29 cellular contexts compared by ENCODE assay signal in genomic region chr4:152734699-152735050, GRCh38. TPM values are rescaled to one million over a fixed set of nuclear protein-coding genes. Genes with fewer than 3 reads are reported as not detected.
A peak's percentile ranks its signal among the peaks of the same experiment; 100 is the strongest.
DNase-seq lines count a peak whose midpoint lies in the region; ATAC-seq and TF ChIP-seq lines count a peak whose summit lies in the region.
"Had no signal": no experiment of that assay in that cellular context is flagged by ENCODE, and none has a peak within 500 bp of the region (broad histone marks: within the 10 kb centered on the region; RNA-seq: fewer than 3 reads in every experiment).

No MANE protein-coding gene starts in this region.

- H3K4me3 Mint-ChIP-seq in MCF 10A (ENCODE audit: unreplicated experiment): no peak overlapping the region
- H3K4me3 Mint-ChIP-seq: activated CD8-positive, alpha-beta T cell treated with anti-CD3 and anti-CD28 coated beads for 36 hours; activated naive CD8-positive, alpha-beta T cell treated with anti-CD3 and anti-CD28 coated beads, Interleukin-2, amount 10 ng/mL, durations not matched to agents 7 days and 5 days; effector memory CD8-positive, alpha-beta T cell; neural progenitor cell had no signal

- no peak overlapping the region for H3K27ac Mint-ChIP-seq in MCF 10A (ENCODE audit: low read depth, unreplicated experiment)
- H3K27ac Mint-ChIP-seq: activated CD8-positive, alpha-beta T cell treated with anti-CD3 and anti-CD28 coated beads for 36 hours; activated naive CD8-positive, alpha-beta T cell treated with anti-CD3 and anti-CD28 coated beads, Interleukin-2, amount 10 ng/mL, durations not matched to agents 7 days and 5 days; effector memory CD8-positive, alpha-beta T cell; neural progenitor cell had no signal

- H3K4me1 Mint-ChIP-seq in MCF 10A (ENCODE audit: insufficient read depth, unreplicated experiment): peaks cover 10% of the 10 kb centered on the region

- H3K79me2 ChIP-seq in mammary epithelial cell (ENCODE audit: insufficient read depth, low read length) (no peaks in the 10 kb centered on the region), OCI-LY3 (ENCODE audit: low read length) (no peaks in the 10 kb centered on the region)

- H3K4me2 ChIP-seq in mammary epithelial cell (ENCODE audit: insufficient read depth, low read depth, low read length) (no peak overlapping the region), OCI-LY3 (ENCODE audit: low read length) (peak overlapping the region; percentile 46)
- H3K4me2 ChIP-seq: A549, KMS-11, neural progenitor cell had no signal

- peaks cover 11% of the 10 kb centered on the region for H3K27me3 Mint-ChIP-seq in MCF 10A (ENCODE audit: insufficient read depth, unreplicated experiment)

- H3K36me3 ChIP-seq in mammary epithelial cell (ENCODE audit: insufficient read depth, low read length) (no peaks in the 10 kb centered on the region), OCI-LY3 (replicated peaks; ENCODE audit: low read depth, low read length) (no peaks in the 10 kb centered on the region)
- H3K36me3 ChIP-seq: ascending aorta, BE2C, cardiac muscle cell, esophagus squamous epithelium, neural progenitor cell, stomach, thyroid gland, vagina had no signal

- CTCF ChIA-PET in mammary epithelial cell (lab: Charles Lee; ENCODE audit: low non-redundant PET): no interaction called here
- CTCF ChIA-PET in MCF 10A (lab: Yijun Ruan, JAX): interaction anchor here (0.6 to 4.9 kb wide), 32 partner anchors 15 to 329 kb away, joined by 3 to 67 read pairs (median 4); partner anchors contain the start of genes FBXW7 and TIGD4

- ATAC-seq in esophagus mucosa: peak; percentile 68
- ATAC-seq in HG02623 (IDR thresholded peaks at IDR 0.05; ENCODE audit: unreplicated experiment): no peak

- no peaks in the 10 kb centered on the region for H3K9me3 ChIP-seq in mammary epithelial cell (replicated peaks; ENCODE audit: insufficient read depth, low read length)
- no peaks in the 10 kb centered on the region for H3K9me3 ChIP-seq in OCI-LY3 (ENCODE audit: insufficient read depth, low read length)
- H3K9me3 ChIP-seq: A549, ascending aorta, BE2C, esophagus squamous epithelium, stomach, thyroid gland, vagina had no signal

- H4K20me1 ChIP-seq in mammary epithelial cell (ENCODE audit: insufficient read depth, low read length) (no peaks in the 10 kb centered on the region), OCI-LY3 (ENCODE audit: insufficient read depth, low read length) (no peaks in the 10 kb centered on the region)

- H3K27me3 ChIP-seq in mammary epithelial cell (ENCODE audit: insufficient read depth, low read length) (no peaks in the 10 kb centered on the region), OCI-LY3 (ENCODE audit: low read depth, low read length) (peaks cover 10% of the 10 kb centered on the region; the same call in 1 of the 2 replicates)
- H3K27me3 ChIP-seq: ascending aorta, BE2C, cardiac muscle cell, esophagus squamous epithelium, neural progenitor cell, stomach, thyroid gland, vagina had no signal

- WGBS in mammary epithelial cell (ENCODE audit: low coverage, missing lambda C conversion rate): 47% methylated on average over 3 of the region's 3 CpGs

- H3K9me3 Mint-ChIP-seq in MCF 10A (ENCODE audit: unreplicated experiment): no peaks in the 10 kb centered on the region
- H3K9me3 Mint-ChIP-seq: activated CD8-positive, alpha-beta T cell treated with anti-CD3 and anti-CD28 coated beads for 36 hours; activated naive CD8-positive, alpha-beta T cell treated with anti-CD3 and anti-CD28 coated beads, Interleukin-2, amount 10 ng/mL, durations not matched to agents 7 days and 5 days; effector memory CD8-positive, alpha-beta T cell; neural progenitor cell had no signal

- dilution Hi-C loops in mammary epithelial cell (cut with HindIII; ENCODE audit: low sequenced_read_pairs): loop anchor here (5.0 kb wide), 1 partner anchor 97 kb away; no protein-coding TSS in a partner anchor

- no peak for TF ChIP-seq CTCF in mammary epithelial cell (conservative IDR thresholded peaks at IDR 0.05 in 1 of 2, IDR thresholded peaks at IDR 0.05 in 1 of 2; ENCODE audit: extremely low read depth in 1 of 2, insufficient read depth in 1 of 2, low read depth in 1 of 2, low read length in 2 of 2)
- TF ChIP-seq CTCF in MCF 10A (IDR thresholded peaks at IDR 0.05; ENCODE audit: unreplicated experiment): no peak
- TF ChIP-seq CTCF in OCI-LY3 (IDR thresholded peaks at IDR 0.05; ENCODE audit: low read depth, low read length): no peak

- no peak overlapping the region for H3K27ac ChIP-seq in mammary epithelial cell (ENCODE audit: insufficient read depth, low read depth, low read length)
- no peak overlapping the region for H3K27ac ChIP-seq in OCI-LY3 (ENCODE audit: low read length)
- H3K27ac ChIP-seq: A549, ascending aorta, cardiac muscle cell, KMS-11, neural progenitor cell, stomach, thyroid gland, vagina had no signal

- H3K36me3 Mint-ChIP-seq in MCF 10A (ENCODE audit: insufficient read depth, unreplicated experiment): no peaks in the 10 kb centered on the region
- H3K36me3 Mint-ChIP-seq: activated naive CD8-positive, alpha-beta T cell treated with anti-CD3 and anti-CD28 coated beads, Interleukin-2, amount 10 ng/mL, durations not matched to agents 7 days and 5 days; neural progenitor cell had no signal

- no peak overlapping the region for H3K9ac ChIP-seq in mammary epithelial cell (ENCODE audit: insufficient read depth, low read length)
- H3K9ac ChIP-seq in OCI-LY3 (ENCODE audit: low read length): no peak overlapping the region
- H3K9ac ChIP-seq: KMS-11, neural progenitor cell had no signal

- H2AFZ ChIP-seq in mammary epithelial cell (ENCODE audit: low read depth, low read length): peak overlapping the region; percentile 43
- no peak overlapping the region for H2AFZ ChIP-seq in OCI-LY3 (ENCODE audit: low read depth, low read length)
- H2AFZ ChIP-seq: neural progenitor cell had no signal

- BruUV-seq in mammary epithelial cell (replicated peaks; lab: Mats Ljungman, UMichigan) (no TSS peak), MCF 10A (replicated peaks; lab: Mats Ljungman, UMichigan) (no TSS peak)

- in situ Hi-C loops in mammary epithelial cell (cut with MboI; ENCODE audit: low sequenced_read_pairs in 2 of 2): loop anchor here (25.0 kb wide), 2 partner anchors 97 to 247 kb away; no protein-coding TSS in a partner anchor

- no peak for DNase-seq in mammary epithelial cell
- no peak for DNase-seq in MCF 10A (ENCODE audit: unreplicated experiment)
- no peak for DNase-seq in AG08396 (ENCODE audit: low spot score)
- DNase-seq in T-helper 9 cell: no peak
- DNase-seq in SIG-M5 (lab: John Stamatoyannopoulos, UW): no peak
- DNase-seq: activated CD8-positive, alpha-beta T cell treated with anti-CD3 and anti-CD28 coated beads for 36 hours; activated gamma-delta T cell; activated naive CD8-positive, alpha-beta T cell treated with anti-CD3 and anti-CD28 coated beads, Interleukin-2, amount 10 ng/mL, durations not matched to agents 7 days and 5 days; activated T-cell treated with anti-CD3 and anti-CD28 coated beads for 4 hours; BE2C; cortex of kidney; effector memory CD8-positive, alpha-beta T cell; esophagus squamous epithelium; NCI-H1092; NCI-H187; NCI-H2171; stimulated activated CD4-positive, alpha-beta T cell treated with anti-CD3 and anti-CD28 coated beads, Interleukin-15, amount 100 ng/mL, for 24 hours; stomach; thyroid gland had no signal

- intact Hi-C loops in mammary epithelial cell (cut with micrococcal nuclease): loop anchor here (1.0 kb wide), 5 partner anchors 79 to 280 kb away; partner anchors contain the start of gene FBXW7
- intact Hi-C loops in MCF 10A (cut with micrococcal nuclease): loop anchor here (1.0 to 5.0 kb wide), 4 partner anchors 94 to 327 kb away; no protein-coding TSS in a partner anchor

- H3K4me1 ChIP-seq in mammary epithelial cell (ENCODE audit: insufficient read depth, low read length): peaks cover 8% of the 10 kb centered on the region
- peaks cover 21% of the 10 kb centered on the region for H3K4me1 ChIP-seq in OCI-LY3 (ENCODE audit: low read length)
- H3K4me1 ChIP-seq: A549, ascending aorta, BE2C, neural progenitor cell, stomach, thyroid gland, vagina had no signal

- POLR2A ChIA-PET in MCF 10A (lab: Yijun Ruan, JAX): no interaction called here

- H3K4me3 ChIP-seq in mammary epithelial cell (replicated peaks in 1 of 3; ENCODE audit: insufficient read depth in 1 of 3, low read depth in 2 of 3, low read length in 3 of 3) (no peak overlapping the region), OCI-LY3 (ENCODE audit: low read length) (no peak overlapping the region)
- H3K4me3 ChIP-seq: A549, ascending aorta, cardiac muscle cell, esophagus squamous epithelium, neural progenitor cell, stomach, thyroid gland, vagina had no signal

RNA-seq across cellular contexts. Expression of gene TIGD4, which starts 44.9 kb away (rescaled TPM):
- total RNA-seq in mammary epithelial cell (under 1 TPM; 0.50 to 0.71 TPM), MCF 10A (2022) (0.12 and 0.32 TPM in 2 replicates), esophagus mucosa (0.08 TPM)
- 0.17 TPM for polyA plus RNA-seq in mammary epithelial cell
- not detected for polyA minus RNA-seq in mammary epithelial cell
- total RNA-seq: ascending aorta, lung microvascular endothelial cell had no signal

RNA-seq across cellular contexts. Expression of gene ARFIP1, which starts 45.1 kb away (rescaled TPM):
- total RNA-seq in mammary epithelial cell (10 to 100 TPM; 34.8 to 42.8 TPM), MCF 10A (2022) (26.7 and 35.5 TPM in 2 replicates), esophagus mucosa (29.8 TPM)
- polyA plus RNA-seq in mammary epithelial cell: 14.7 TPM
- polyA minus RNA-seq in mammary epithelial cell: 19.6 TPM

RNA-seq across cellular contexts. Expression of gene TMEM154, which starts 54.9 kb away (rescaled TPM):
- total RNA-seq in mammary epithelial cell (100 to 1,000 TPM in 1 of 2 donors, 10 to 100 TPM in 1; 15.2 to 119 TPM), MCF 10A (2022) (37.9 and 41.5 TPM in 2 replicates), esophagus mucosa (120 TPM)
- polyA plus RNA-seq in mammary epithelial cell: 22.9 TPM
- 40.9 TPM for polyA minus RNA-seq in mammary epithelial cell
